Comparison of ENCODE assay signal across 8 cellular contexts in the genomic region with DNA sequence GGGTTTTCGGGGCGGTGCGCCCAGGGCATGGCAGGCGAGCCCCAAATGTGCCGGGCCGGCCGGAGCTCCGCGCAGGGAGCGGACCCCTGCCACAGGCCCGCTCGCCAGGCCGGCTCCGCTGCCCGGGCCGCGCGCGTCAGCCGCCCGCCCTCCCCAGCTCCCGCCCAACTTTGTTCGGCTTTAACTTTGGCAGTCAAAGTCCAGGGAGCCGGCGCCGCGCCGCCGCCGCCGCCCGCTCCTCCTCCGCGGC. TPM values are rescaled to one million over a fixed set of nuclear protein-coding genes. Genes with fewer than 3 reads are reported as not detected.
DNase-seq lines count a peak whose midpoint lies in the region; ATAC-seq and TF ChIP-seq lines count a peak whose summit lies in the region.

No MANE protein-coding gene starts in this region.

- H3K9me3 ChIP-seq in mucosa of stomach (ENCODE audit: control insufficient read depth, low read length) = no peaks in the 10 kb centered on the region
- H3K9me3 ChIP-seq in aorta (ENCODE audit: control insufficient read depth, low read length) = no peaks in the 10 kb centered on the region

- peak overlapping the region; percentile 91 for H3K4me3 ChIP-seq in mucosa of stomach (ENCODE audit: low read length)
- peak overlapping the region; percentile 48 to 91 for H3K4me3 ChIP-seq in aorta (ENCODE audit: low read length in 2 of 2)

- DNase-seq in AG08396 (ENCODE audit: low spot score) = peak; percentile 82
- no peak for DNase-seq in WTC11 (ENCODE audit: low spot score)
- no peak for DNase-seq in epithelial cell of prostate (ENCODE audit: low read depth, low spot score)
- DNase-seq in aorta = peak; percentile 72 to 89
- no peak for DNase-seq in DMS114 treated with DMSO at 0.1 percent for 48 hours (lab: John Stamatoyannopoulos, UW; ENCODE audit: unreplicated experiment)

- CTCF ChIA-PET in WTC11 (lab: Charles Lee) = interaction anchor here (0.9 to 1.3 kb wide), 5 partner anchors 34 to 160 kb away, joined by 3 to 10 read pairs (median 6); a partner anchor contains a TSS

- H3K36me3 ChIP-seq in mucosa of stomach (ENCODE audit: control insufficient read depth, insufficient read depth, low read length) (no peaks in the 10 kb centered on the region), aorta (ENCODE audit: control insufficient read depth in 1 of 2, insufficient read depth in 2 of 2, low read length in 1 of 2) (no peaks in the 10 kb centered on the region)

- H3K27ac Mint-ChIP-seq in WTC11 = no peak overlapping the region

- H3K4me3 Mint-ChIP-seq in WTC11 = peak overlapping the region; percentile 81

- ATAC-seq in GM19023 (IDR thresholded peaks at IDR 0.05; ENCODE audit: unreplicated experiment) (peak; percentile 40), HG03103 (IDR thresholded peaks at IDR 0.05; ENCODE audit: low read depth, unreplicated experiment) (peak; percentile 20), WTC11 (peak; percentile 57), aorta (ENCODE audit: low FRiP score) (peak; percentile 88)

- H3K9me3 Mint-ChIP-seq in WTC11 = no peaks in the 10 kb centered on the region

- peaks cover 7% of the 10 kb centered on the region for H3K27me3 Mint-ChIP-seq in WTC11 (ENCODE audit: low read depth)

- H3K4me1 ChIP-seq in mucosa of stomach (ENCODE audit: control insufficient read depth, insufficient read depth, low read length) (peaks cover 12% of the 10 kb centered on the region), aorta (ENCODE audit: control insufficient read depth in 1 of 2, insufficient read depth in 2 of 2, low read length in 2 of 2) (peaks cover 0 to 7% of the 10 kb centered on the region in 2 donors)

- no peaks in the 10 kb centered on the region; the same call in 1 of the 2 replicates for H3K36me3 Mint-ChIP-seq in WTC11

- intact Hi-C loops in aorta (cut with DNase I) = loop anchor here (5.0 to 10.0 kb wide), 5 partner anchors 41 to 119 kb away; no protein-coding TSS in a partner anchor

- H3K27me3 ChIP-seq in mucosa of stomach (ENCODE audit: control insufficient read depth, insufficient read depth, low read length) = no peaks in the 10 kb centered on the region
- no peaks in the 10 kb centered on the region for H3K27me3 ChIP-seq in aorta (ENCODE audit: control insufficient read depth in 1 of 2, insufficient read depth in 2 of 2, low read length in 1 of 2)

- POLR2A ChIA-PET in WTC11 (lab: Charles Lee) = interaction anchor here (0.6 to 1.3 kb wide), 8 partner anchors 18 to 128 kb away, joined by 3 to 6 read pairs (median 3); a partner anchor contains a TSS

- 0% methylated on average over 16 to 34 of the region's 34 CpGs for WGBS in aorta, 2 donors

- no peak for TF ChIP-seq CTCF in WTC11 (IDR thresholded peaks at IDR 0.05)

- H3K27ac ChIP-seq in epithelial cell of prostate = peak overlapping the region; percentile 78
- peak overlapping the region; percentile 90 to 93 for H3K27ac ChIP-seq in aorta (ENCODE audit: low read depth in 1 of 2, low read length in 2 of 2)

- H3K4me1 Mint-ChIP-seq in WTC11 = peaks cover 26% of the 10 kb centered on the region

- H3K9ac ChIP-seq in mucosa of stomach (ENCODE audit: low read length) = peak overlapping the region; percentile 89

TF ChIP-seq in WTC11, 78 proteins besides CTCF, POLR2A, EP300 and RAD21:
- TF ChIP-seq MYBL2 (CRISPR knock-in tag; IDR thresholded peaks at IDR 0.05) = no peak
- TF ChIP-seq, protein P1, sequence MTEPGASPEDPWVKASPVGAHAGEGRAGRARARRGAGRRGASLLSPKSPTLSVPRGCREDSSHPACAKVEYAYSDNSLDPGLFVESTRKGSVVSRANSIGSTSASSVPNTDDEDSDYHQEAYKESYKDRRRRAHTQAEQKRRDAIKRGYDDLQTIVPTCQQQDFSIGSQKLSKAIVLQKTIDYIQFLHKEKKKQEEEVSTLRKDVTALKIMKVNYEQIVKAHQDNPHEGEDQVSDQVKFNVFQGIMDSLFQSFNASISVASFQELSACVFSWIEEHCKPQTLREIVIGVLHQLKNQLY (CRISPR knock-in tag; IDR thresholded peaks at IDR 0.05) = no peak
- no peak for TF ChIP-seq EMX1 (CRISPR knock-in tag; IDR thresholded peaks at IDR 0.05)
- no peak for TF ChIP-seq ZNF232 (CRISPR knock-in tag; IDR thresholded peaks at IDR 0.05)
- TF ChIP-seq, protein P2, sequence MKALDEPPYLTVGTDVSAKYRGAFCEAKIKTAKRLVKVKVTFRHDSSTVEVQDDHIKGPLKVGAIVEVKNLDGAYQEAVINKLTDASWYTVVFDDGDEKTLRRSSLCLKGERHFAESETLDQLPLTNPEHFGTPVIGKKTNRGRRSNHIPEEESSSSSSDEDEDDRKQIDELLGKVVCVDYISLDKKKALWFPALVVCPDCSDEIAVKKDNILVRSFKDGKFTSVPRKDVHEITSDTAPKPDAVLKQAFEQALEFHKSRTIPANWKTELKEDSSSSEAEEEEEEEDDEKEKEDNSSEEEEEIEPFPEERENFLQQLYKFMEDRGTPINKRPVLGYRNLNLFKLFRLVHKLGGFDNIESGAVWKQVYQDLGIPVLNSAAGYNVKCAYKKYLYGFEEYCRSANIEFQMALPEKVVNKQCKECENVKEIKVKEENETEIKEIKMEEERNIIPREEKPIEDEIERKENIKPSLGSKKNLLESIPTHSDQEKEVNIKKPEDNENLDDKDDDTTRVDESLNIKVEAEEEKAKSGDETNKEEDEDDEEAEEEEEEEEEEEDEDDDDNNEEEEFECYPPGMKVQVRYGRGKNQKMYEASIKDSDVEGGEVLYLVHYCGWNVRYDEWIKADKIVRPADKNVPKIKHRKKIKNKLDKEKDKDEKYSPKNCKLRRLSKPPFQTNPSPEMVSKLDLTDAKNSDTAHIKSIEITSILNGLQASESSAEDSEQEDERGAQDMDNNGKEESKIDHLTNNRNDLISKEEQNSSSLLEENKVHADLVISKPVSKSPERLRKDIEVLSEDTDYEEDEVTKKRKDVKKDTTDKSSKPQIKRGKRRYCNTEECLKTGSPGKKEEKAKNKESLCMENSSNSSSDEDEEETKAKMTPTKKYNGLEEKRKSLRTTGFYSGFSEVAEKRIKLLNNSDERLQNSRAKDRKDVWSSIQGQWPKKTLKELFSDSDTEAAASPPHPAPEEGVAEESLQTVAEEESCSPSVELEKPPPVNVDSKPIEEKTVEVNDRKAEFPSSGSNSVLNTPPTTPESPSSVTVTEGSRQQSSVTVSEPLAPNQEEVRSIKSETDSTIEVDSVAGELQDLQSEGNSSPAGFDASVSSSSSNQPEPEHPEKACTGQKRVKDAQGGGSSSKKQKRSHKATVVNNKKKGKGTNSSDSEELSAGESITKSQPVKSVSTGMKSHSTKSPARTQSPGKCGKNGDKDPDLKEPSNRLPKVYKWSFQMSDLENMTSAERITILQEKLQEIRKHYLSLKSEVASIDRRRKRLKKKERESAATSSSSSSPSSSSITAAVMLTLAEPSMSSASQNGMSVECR (CRISPR knock-in tag; IDR thresholded peaks at IDR 0.05; ENCODE audit: borderline replicate concordance) = no peak
- TF ChIP-seq TEAD4 (CRISPR knock-in tag; IDR thresholded peaks at IDR 0.05) = no peak
- TF ChIP-seq, protein P3, sequence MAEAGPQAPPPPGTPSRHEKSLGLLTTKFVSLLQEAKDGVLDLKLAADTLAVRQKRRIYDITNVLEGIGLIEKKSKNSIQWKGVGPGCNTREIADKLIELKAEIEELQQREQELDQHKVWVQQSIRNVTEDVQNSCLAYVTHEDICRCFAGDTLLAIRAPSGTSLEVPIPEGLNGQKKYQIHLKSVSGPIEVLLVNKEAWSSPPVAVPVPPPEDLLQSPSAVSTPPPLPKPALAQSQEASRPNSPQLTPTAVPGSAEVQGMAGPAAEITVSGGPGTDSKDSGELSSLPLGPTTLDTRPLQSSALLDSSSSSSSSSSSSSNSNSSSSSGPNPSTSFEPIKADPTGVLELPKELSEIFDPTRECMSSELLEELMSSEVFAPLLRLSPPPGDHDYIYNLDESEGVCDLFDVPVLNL (CRISPR knock-in tag; IDR thresholded peaks at IDR 0.05; ENCODE audit: borderline replicate concordance, low read depth) = no peak
- no peak for TF ChIP-seq ZNF219 (CRISPR knock-in tag; IDR thresholded peaks at IDR 0.05; ENCODE audit: borderline replicate concordance)
- no peak for TF ChIP-seq ZNF138 (CRISPR knock-in tag; conservative IDR thresholded peaks at IDR 0.05)

RNA-seq across cellular contexts. Expression of a gene that starts 0.5 kb away (rescaled TPM):
- total RNA-seq in WTC11 (2021) (2.4 to 3.0 TPM (median 2.6 TPM) in 3 replicates), aorta (10 to 100 TPM; 14.1 to 17.8 TPM)
- 1 to 10 TPM; 2.9 to 6.8 TPM for polyA plus RNA-seq in aorta

Comparison
In these comparisons a context has a peak if more than half of its experiments do, and no peak if none do; other contexts are left out.
1. DNase-seq: peak in AG08396 (single experiment) and aorta (2 of 2); none in WTC11 (single experiment), epithelial cell of prostate (single experiment) and DMS114 treated with DMSO at 0.1 percent for 48 hours (single experiment).
2. ATAC-seq: peak in every context shown above with its lines; median percentile 88 in aorta; 57 in WTC11; 40 in GM19023; 20 in HG03103.